8 cellular contexts compared by ENCODE assay signal in the genomic region with DNA sequence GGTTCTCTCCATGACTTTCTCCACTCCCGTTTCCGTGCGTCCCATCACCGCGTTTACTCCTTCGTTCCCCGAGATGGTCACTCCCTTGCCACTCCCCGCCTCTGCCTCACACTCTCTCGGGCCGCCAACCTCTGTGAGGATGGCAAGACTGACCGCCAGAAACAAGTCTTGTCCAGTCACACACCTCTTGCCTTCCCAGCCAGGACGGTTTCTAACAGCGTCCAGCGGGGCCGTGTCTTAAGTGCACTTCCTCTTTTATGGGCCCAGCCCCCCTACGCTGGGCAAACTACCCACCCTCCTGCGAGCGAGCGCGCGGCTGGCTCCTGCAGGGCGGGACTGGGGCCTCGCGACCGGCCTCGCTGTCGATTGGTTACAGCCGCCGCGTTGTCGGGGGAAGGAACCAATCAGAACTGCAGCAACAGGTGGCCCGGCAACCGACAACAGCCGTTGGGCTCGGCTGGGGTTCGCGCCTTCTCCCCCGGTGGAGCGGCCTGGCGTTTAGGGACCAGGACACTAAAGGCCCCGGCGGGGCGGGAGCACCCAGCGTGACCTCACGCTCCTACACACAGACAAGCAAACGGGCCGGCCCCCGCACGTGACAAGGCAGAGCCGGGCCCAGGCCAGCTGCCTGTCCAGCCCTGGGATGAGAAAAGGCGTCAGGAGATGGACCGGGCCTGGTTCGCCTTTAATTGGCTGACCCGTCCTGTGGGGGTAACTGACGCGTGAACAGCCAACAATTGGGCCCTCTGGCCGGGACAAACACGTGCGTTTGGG. TPM values are rescaled to one million over a fixed set of nuclear protein-coding genes. Genes with fewer than 3 reads are reported as not detected.
DNase-seq lines count a peak whose midpoint lies in the region; ATAC-seq lines count a peak whose summit lies in the region.

No MANE protein-coding gene starts in this region.

- peak; percentile 98 for DNase-seq in AG20443 (ENCODE audit: low spot score)
- DNase-seq in NCI-H446 (lab: John Stamatoyannopoulos, UW), result peak; percentile 94 to 98
- DNase-seq in activated CD4-positive, CD25-positive, alpha-beta regulatory T cell treated with anti-CD3 and anti-CD28 coated beads, Interleukin-2, amount 50 U/mL, for 72 hours, result peak; percentile 89
- DNase-seq in cerebellum (ENCODE audit: low spot score), result peak; percentile 91
- peak; percentile 81 for DNase-seq in kidney glomerular epithelial cell (lab: John Stamatoyannopoulos, UW)
- peak; percentile 96 for DNase-seq in stimulated activated CD4-positive, alpha-beta T cell treated with anti-CD3 and anti-CD28 coated beads, Interleukin-15, amount 100 ng/mL, for 24 hours

- peak; percentile 67 for ATAC-seq in GM19043 (IDR thresholded peaks at IDR 0.05; ENCODE audit: low read depth, unreplicated experiment)
- peak; percentile 61 for ATAC-seq in HG03342 (IDR thresholded peaks at IDR 0.05; ENCODE audit: unreplicated experiment)

RNA-seq across cellular contexts. Expression of a gene that starts 0.5 kb away (rescaled TPM):
- total RNA-seq in cerebellum, result 10.5 TPM

RNA-seq across cellular contexts. Expression of a gene that starts 25.7 kb away (rescaled TPM):
- total RNA-seq in cerebellum, result 3.5 TPM

RNA-seq across cellular contexts. Expression of a gene that starts 32.4 kb away (rescaled TPM):
- 0.27 TPM for total RNA-seq in cerebellum

Comparison
In these comparisons a context has a peak if more than half of its experiments do, and no peak if none do; other contexts are left out.
1. Peak in every context shown above with its lines: DNase-seq and ATAC-seq.